Comparison of ENCODE assay signal across 18 cellular contexts in the genomic region with DNA sequence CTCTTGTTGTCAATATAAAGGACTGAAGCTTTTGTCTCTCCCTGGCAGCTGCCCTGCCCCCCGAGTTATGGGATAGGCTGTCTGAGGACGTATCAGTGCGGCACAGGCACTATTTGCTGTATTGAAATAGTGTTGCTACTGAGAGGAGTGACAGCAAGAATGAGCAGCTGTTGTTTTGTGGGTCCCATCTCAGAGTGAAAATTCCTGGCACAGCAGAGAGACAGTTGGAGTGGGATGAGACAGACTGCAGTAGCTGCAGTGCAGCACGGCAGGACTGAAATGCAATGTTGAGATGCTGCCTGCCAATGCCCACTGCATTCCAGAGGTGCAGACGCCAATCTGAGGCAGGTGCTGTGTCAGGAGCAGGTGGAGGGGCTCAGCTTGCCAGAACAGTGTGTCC.
"Had no signal": no experiment of that assay in that cellular context is flagged by ENCODE, and none has a peak within 500 bp of the region (broad histone marks: within the 10 kb centered on the region; RNA-seq: fewer than 3 reads in every experiment).

No MANE protein-coding gene starts in this region.

- H3K36me3 Mint-ChIP-seq: activated naive CD8-positive, alpha-beta T cell treated with anti-CD3 and anti-CD28 coated beads, Interleukin-2, amount 10 ng/mL, durations not matched to agents 7 days and 5 days had no signal

- H3K36me3 ChIP-seq: adrenal gland, Peyer's patch, SJSA1 had no signal

- ATAC-seq: activated CD4-positive, CD25-positive, alpha-beta regulatory T cell treated with anti-CD3 and anti-CD28 coated beads, Interleukin-2, amount 50 U/mL, for 24 hours; activated CD8-positive, alpha-beta T cell treated with anti-CD3 and anti-CD28 coated beads for 36 hours; SK-N-SH treated with all-trans-retinoic acid at 6 μM for 48 hours had no signal

- H3K9me3 ChIP-seq: adrenal gland, Peyer's patch, SJSA1 had no signal

- H3K9me3 Mint-ChIP-seq: activated naive CD8-positive, alpha-beta T cell treated with anti-CD3 and anti-CD28 coated beads, Interleukin-2, amount 10 ng/mL, durations not matched to agents 7 days and 5 days; T-helper 1 cell treated with Interleukin-12 subunit alpha and Interleukin-12 subunit beta and Interleukin-4 antibody, amounts not matched to agents 30 μg/mL and 1 μg/mL, for 36 hours had no signal

- H3K4me1 Mint-ChIP-seq: activated naive CD8-positive, alpha-beta T cell treated with anti-CD3 and anti-CD28 coated beads, Interleukin-2, amount 10 ng/mL, durations not matched to agents 7 days and 5 days had no signal

- DNase-seq: activated CD4-positive, alpha-beta T cell treated with anti-CD3 and anti-CD28 coated beads for 4 hours; activated CD8-positive, alpha-beta memory T cell treated with anti-CD3 and anti-CD28 coated beads, Interleukin-2, amount 50 U/mL, for 4 hours; activated CD8-positive, alpha-beta T cell treated with anti-CD3 and anti-CD28 coated beads for 36 hours; activated naive CD4-positive, alpha-beta T cell treated with anti-CD3 and anti-CD28 coated beads, Interleukin-2, amount 50 U/mL, for 16 hours; activated naive CD8-positive, alpha-beta T cell treated with anti-CD3 and anti-CD28 coated beads, Interleukin-2, amount 10 ng/mL, durations not matched to agents 7 days and 5 days; activated T-cell treated with anti-CD3 and anti-CD28 coated beads, Interleukin-2, amount 50 U/mL, for 1 hour; adrenal gland; anterior cingulate cortex; NCI-H146; NCI-H2029; NCI-H510A treated with DMSO at 0.1 percent for 48 hours; Peyer's patch; Right ventricle myocardium superior had no signal

- H3K27ac Mint-ChIP-seq: activated CD8-positive, alpha-beta T cell treated with anti-CD3 and anti-CD28 coated beads for 36 hours; activated naive CD8-positive, alpha-beta T cell treated with anti-CD3 and anti-CD28 coated beads, Interleukin-2, amount 10 ng/mL, durations not matched to agents 7 days and 5 days; T-helper 1 cell treated with Interleukin-12 subunit alpha and Interleukin-12 subunit beta and Interleukin-4 antibody, amounts not matched to agents 30 μg/mL and 1 μg/mL, for 36 hours had no signal

- H3K27ac ChIP-seq: adrenal gland, Peyer's patch, RWPE1, SJSA1 had no signal

- H3K4me1 ChIP-seq: adrenal gland, Peyer's patch, SJSA1 had no signal

- H3K4me3 Mint-ChIP-seq: activated CD8-positive, alpha-beta T cell treated with anti-CD3 and anti-CD28 coated beads for 36 hours; activated naive CD8-positive, alpha-beta T cell treated with anti-CD3 and anti-CD28 coated beads, Interleukin-2, amount 10 ng/mL, durations not matched to agents 7 days and 5 days; T-helper 1 cell treated with Interleukin-12 subunit alpha and Interleukin-12 subunit beta and Interleukin-4 antibody, amounts not matched to agents 30 μg/mL and 1 μg/mL, for 36 hours had no signal

- H3K27me3 Mint-ChIP-seq: activated naive CD8-positive, alpha-beta T cell treated with anti-CD3 and anti-CD28 coated beads, Interleukin-2, amount 10 ng/mL, durations not matched to agents 7 days and 5 days had no signal

- H3K27me3 ChIP-seq: adrenal gland, Peyer's patch, SJSA1 had no signal

- H3K4me3 ChIP-seq: adrenal gland, Peyer's patch, SJSA1 had no signal
